Comparison of ENCODE assay signal across 17 cellular contexts in the genomic region with DNA sequence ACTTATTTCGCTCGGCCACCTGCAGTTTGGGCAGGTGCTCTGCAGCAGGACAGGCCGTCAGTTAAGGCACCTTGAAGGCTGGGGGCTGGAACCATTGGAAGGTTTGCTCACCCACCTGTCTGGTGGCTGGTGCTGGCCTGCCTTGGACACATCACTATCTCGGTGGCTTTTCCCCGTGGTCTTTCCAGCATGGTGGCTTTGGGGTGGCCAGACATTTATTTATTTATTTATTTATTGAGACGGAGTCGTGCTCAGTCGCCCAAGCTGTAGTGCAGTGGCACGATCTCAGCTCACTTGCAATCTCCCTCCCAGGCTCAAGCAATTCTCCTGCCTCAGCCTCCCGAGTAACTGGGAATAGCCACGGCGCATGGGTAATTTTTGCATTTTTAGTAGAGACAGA. TPM values are rescaled to one million over a fixed set of nuclear protein-coding genes. Genes with fewer than 3 reads are reported as not detected.
A peak's percentile ranks its signal among the peaks of the same experiment; 100 is the strongest.
DNase-seq lines count a peak whose midpoint lies in the region; ATAC-seq, FAIRE-seq and TF ChIP-seq lines count a peak whose summit lies in the region.
"Had no signal": no experiment of that assay in that cellular context is flagged by ENCODE, and none has a peak within 500 bp of the region (broad histone marks: within the 10 kb centered on the region; RNA-seq: fewer than 3 reads in every experiment).

No MANE protein-coding gene starts in this region.

- peaks cover 35% of the 10 kb centered on the region for H3K4me1 ChIP-seq in endothelial cell of umbilical vein (ENCODE audit: control insufficient read depth, extremely low read depth, insufficient read depth, low read length)

- no peaks in the 10 kb centered on the region for H3K9me3 ChIP-seq in endothelial cell of umbilical vein (replicated peaks; ENCODE audit: control insufficient read depth, insufficient read depth, low read length)
- H3K9me3 ChIP-seq: breast epithelium had no signal

- H3K9me1 ChIP-seq in endothelial cell of umbilical vein (replicated peaks; ENCODE audit: control insufficient read depth, extremely low read depth, insufficient read depth, low read length): no peaks in the 10 kb centered on the region

- no peaks in the 10 kb centered on the region for H3K36me3 ChIP-seq in H7 (replicated peaks; ENCODE audit: control insufficient read depth, insufficient read depth, low read length)
- H3K36me3 ChIP-seq in endothelial cell of umbilical vein (ENCODE audit: control insufficient read depth in 2 of 2, extremely low read depth in 1 of 2, insufficient read depth in 2 of 2, low read length in 2 of 2): no peaks in the 10 kb centered on the region
- H3K36me3 ChIP-seq: breast epithelium had no signal

- no peak for TF ChIP-seq CTCF in endothelial cell of umbilical vein (IDR thresholded peaks at IDR 0.05; ENCODE audit: extremely low read depth in 1 of 2, insufficient read depth in 1 of 2, low read depth in 1 of 2, low read length in 2 of 2)

- H3K4me3 ChIP-seq in H7 (ENCODE audit: insufficient read depth, low read depth, low read length): no peak overlapping the region
- no peak overlapping the region for H3K4me3 ChIP-seq in endothelial cell of umbilical vein (replicated peaks in 1 of 3; ENCODE audit: insufficient read depth in 1 of 3, low read depth in 1 of 3, low read length in 3 of 3)
- H3K4me3 ChIP-seq: breast epithelium, GM12878 had no signal

- H2AFZ ChIP-seq in endothelial cell of umbilical vein (ENCODE audit: low read depth, low read length): no peak overlapping the region

- H3K27me3 ChIP-seq in H7 (ENCODE audit: control insufficient read depth, insufficient read depth, low read length) (no peaks in the 10 kb centered on the region), endothelial cell of umbilical vein (ENCODE audit: control insufficient read depth in 2 of 2, insufficient read depth in 2 of 2, low read length in 2 of 2) (no peaks in the 10 kb centered on the region)
- H3K27me3 ChIP-seq: breast epithelium, foreskin keratinocyte had no signal

- no peaks in the 10 kb centered on the region for H3K9me3 Mint-ChIP-seq in activated CD8-positive, alpha-beta T cell treated with anti-CD3 and anti-CD28 coated beads, Interleukin-2, amount 10 ng/mL, durations not matched to agents 7 days and 5 days (ENCODE audit: insufficient read depth)
- no peaks in the 10 kb centered on the region for H3K9me3 Mint-ChIP-seq in stimulated activated naive CD8-positive, alpha-beta T cell treated with anti-CD3 and anti-CD28 coated beads, Interleukin-15, Interleukin-2, amounts not matched to agents 100 ng/mL and 50 ng/mL, for 24 hours
- H3K9me3 Mint-ChIP-seq: T-helper 2 cell treated with Interferon-gamma antibody and Interleukin-4, amounts not matched to agents 5 μg/mL and 100 μg/mL, for 36 hours had no signal

- H3K27ac ChIP-seq in endothelial cell of umbilical vein (ENCODE audit: insufficient read depth, low read depth, low read length): peak overlapping the region; percentile 99

- H3K27ac Mint-ChIP-seq in activated CD8-positive, alpha-beta T cell treated with anti-CD3 and anti-CD28 coated beads, Interleukin-2, amount 10 ng/mL, durations not matched to agents 7 days and 5 days: peak overlapping the region; percentile 97
- H3K27ac Mint-ChIP-seq in stimulated activated naive CD8-positive, alpha-beta T cell treated with anti-CD3 and anti-CD28 coated beads, Interleukin-15, Interleukin-2, amounts not matched to agents 100 ng/mL and 50 ng/mL, for 24 hours: peak overlapping the region; percentile 98

- no peaks in the 10 kb centered on the region for H3K79me2 ChIP-seq in endothelial cell of umbilical vein (ENCODE audit: control insufficient read depth, insufficient read depth, low read length)

- CTCF ChIA-PET in activated CD8-positive, alpha-beta T cell treated with anti-CD3 and anti-CD28 coated beads, Interleukin-2, amount 10 ng/mL, durations not matched to agents 7 days and 5 days (lab: Charles Lee): interaction anchor here (4.1 kb wide), 1 partner anchor 27 kb away, joined by 27 read pairs; no protein-coding TSS in a partner anchor
- CTCF ChIA-PET in endothelial cell of umbilical vein (lab: Charles Lee): interaction anchor here (1.4 to 1.8 kb wide), 2 partner anchors 9 to 26 kb away, joined by 4 to 12 read pairs; no protein-coding TSS in a partner anchor

- ATAC-seq in activated CD8-positive, alpha-beta T cell treated with anti-CD3 and anti-CD28 coated beads, Interleukin-2, amount 10 ng/mL, durations not matched to agents 7 days and 5 days: no peak
- ATAC-seq: foreskin keratinocyte, GM12878 had no signal

- BruUV-seq in endothelial cell of umbilical vein (replicated peaks; lab: Mats Ljungman, UMichigan): no TSS peak

- DNase-seq in H7 (peak; percentile 45), endothelial cell of umbilical vein (ENCODE audit: low read depth, low spot score) (no peak), RCC 7860 (ENCODE audit: low spot score) (no peak), occipital lobe (lab: John Stamatoyannopoulos, UW) (no peak), HTR-8/SVneo (ENCODE audit: insufficient read length, low spot score) (no peak)
- peak; percentile 16 for DNase-seq in activated CD8-positive, alpha-beta T cell treated with anti-CD3 and anti-CD28 coated beads, Interleukin-2, amount 10 ng/mL, durations not matched to agents 7 days and 5 days
- DNase-seq: activated effector memory CD4-positive, alpha-beta T cell treated with anti-CD3 and anti-CD28 coated beads, Interleukin-2, amount 50 U/mL, for 16 hours; foreskin keratinocyte; MV-4-11; NCI-H2107; NCI-H82; stimulated activated CD8-positive, alpha-beta memory T cell treated with anti-CD3 and anti-CD28 coated beads, Interleukin-4, amount 100 ng/mL, for 48 hours had no signal

- H4K20me1 ChIP-seq in endothelial cell of umbilical vein (replicated peaks; ENCODE audit: control insufficient read depth, extremely low read depth, insufficient read depth, low read length): no peaks in the 10 kb centered on the region

- intact Hi-C loops in endothelial cell of umbilical vein (cut with micrococcal nuclease): no loop called here

- no peak overlapping the region for H3K4me3 Mint-ChIP-seq in activated CD8-positive, alpha-beta T cell treated with anti-CD3 and anti-CD28 coated beads, Interleukin-2, amount 10 ng/mL, durations not matched to agents 7 days and 5 days
- H3K4me3 Mint-ChIP-seq in stimulated activated naive CD8-positive, alpha-beta T cell treated with anti-CD3 and anti-CD28 coated beads, Interleukin-15, Interleukin-2, amounts not matched to agents 100 ng/mL and 50 ng/mL, for 24 hours: no peak overlapping the region
- H3K4me3 Mint-ChIP-seq: CD14-positive monocyte; T-helper 2 cell treated with Interferon-gamma antibody and Interleukin-4, amounts not matched to agents 5 μg/mL and 100 μg/mL, for 36 hours had no signal

- no peak overlapping the region for H3K9ac ChIP-seq in endothelial cell of umbilical vein (replicated peaks; ENCODE audit: extremely low read depth, insufficient read depth, low read length)

- peaks cover 64% of the 10 kb centered on the region for H3K36me3 Mint-ChIP-seq in activated CD8-positive, alpha-beta T cell treated with anti-CD3 and anti-CD28 coated beads, Interleukin-2, amount 10 ng/mL, durations not matched to agents 7 days and 5 days (ENCODE audit: low read depth)
- H3K36me3 Mint-ChIP-seq in stimulated activated naive CD8-positive, alpha-beta T cell treated with anti-CD3 and anti-CD28 coated beads, Interleukin-15, Interleukin-2, amounts not matched to agents 100 ng/mL and 50 ng/mL, for 24 hours (ENCODE audit: low read depth): peaks cover 39% of the 10 kb centered on the region

- TF ChIP-seq POLR2A in endothelial cell of umbilical vein (IDR thresholded peaks at IDR 0.05; ENCODE audit: low read depth, low read length): no peak

- H3K27me3 Mint-ChIP-seq in activated CD8-positive, alpha-beta T cell treated with anti-CD3 and anti-CD28 coated beads, Interleukin-2, amount 10 ng/mL, durations not matched to agents 7 days and 5 days (ENCODE audit: low read depth): no peaks in the 10 kb centered on the region
- no peaks in the 10 kb centered on the region for H3K27me3 Mint-ChIP-seq in stimulated activated naive CD8-positive, alpha-beta T cell treated with anti-CD3 and anti-CD28 coated beads, Interleukin-15, Interleukin-2, amounts not matched to agents 100 ng/mL and 50 ng/mL, for 24 hours

- FAIRE-seq in endothelial cell of umbilical vein (lab: Jason Lieb, UNC) (no peak), RCC 7860 (lab: Jason Lieb, UNC) (no peak), HTR-8/SVneo (lab: Jason Lieb, UNC) (no peak)
- FAIRE-seq: GM12878 had no signal

- H3K4me2 ChIP-seq in endothelial cell of umbilical vein (ENCODE audit: insufficient read depth, low read length): no peak overlapping the region

- dilution Hi-C loops in endothelial cell of umbilical vein (cut with MboI; ENCODE audit: extremely low pct_ligation_motif_present, low sequenced_read_pairs): no loop called here

- POLR2A ChIA-PET in activated CD8-positive, alpha-beta T cell treated with anti-CD3 and anti-CD28 coated beads, Interleukin-2, amount 10 ng/mL, durations not matched to agents 7 days and 5 days (lab: Charles Lee): interaction anchor here (0.9 to 2.1 kb wide), 3 partner anchors 8 to 28 kb away, joined by 3 to 7 read pairs (median 4); no protein-coding TSS in a partner anchor
- POLR2A ChIA-PET in endothelial cell of umbilical vein (lab: Charles Lee): interaction anchor here (1.8 kb wide), 1 partner anchor 12 kb away, joined by 7 read pairs; the partner anchor contains the start of gene ISG20

- peaks cover 75% of the 10 kb centered on the region for H3K4me1 Mint-ChIP-seq in activated CD8-positive, alpha-beta T cell treated with anti-CD3 and anti-CD28 coated beads, Interleukin-2, amount 10 ng/mL, durations not matched to agents 7 days and 5 days (ENCODE audit: low read depth)
- H3K4me1 Mint-ChIP-seq in stimulated activated naive CD8-positive, alpha-beta T cell treated with anti-CD3 and anti-CD28 coated beads, Interleukin-15, Interleukin-2, amounts not matched to agents 100 ng/mL and 50 ng/mL, for 24 hours (ENCODE audit: low read depth): peaks cover 80% of the 10 kb centered on the region

RNA-seq across cellular contexts. Expression of gene ISG20, which starts 11.7 kb away (rescaled TPM):
- total RNA-seq in H7 (2014; rRNA removed; shearing (Covaris generic)): 0.14 and 3.4 TPM in 2 replicates
- total RNA-seq in activated CD8-positive, alpha-beta T cell treated with anti-CD3 and anti-CD28 coated beads, Interleukin-2, amount 10 ng/mL, durations not matched to agents 7 days and 5 days: 100 to 1,000 TPM; 141 to 151 TPM
- total RNA-seq in endothelial cell of umbilical vein (5.4 and 6.4 TPM in 2 replicates), occipital lobe (not detected)
- 7.5 and 9.0 TPM in 2 replicates for polyA plus RNA-seq in endothelial cell of umbilical vein
- 5.5 and 6.0 TPM in 2 replicates for polyA plus RNA-seq in endothelial cell of umbilical vein (2011; cell fraction: cytosol; rRNA removed)
- 5.0 and 5.1 TPM in 2 replicates for polyA plus RNA-seq in endothelial cell of umbilical vein (2011; cell fraction: nucleus; rRNA removed)
- 8.6 and 9.9 TPM in 2 replicates for polyA plus RNA-seq in endothelial cell of umbilical vein (2012)
- 4.7 and 6.4 TPM in 2 replicates for polyA minus RNA-seq in endothelial cell of umbilical vein
- 2.7 TPM for polyA minus RNA-seq in endothelial cell of umbilical vein (2011; cell fraction: cytosol; rRNA and poly(A)+ RNA removed)
- polyA minus RNA-seq in endothelial cell of umbilical vein (2011; cell fraction: nucleus; rRNA and poly(A)+ RNA removed): 11.3 and 15.8 TPM in 2 replicates

RNA-seq across cellular contexts. Expression of gene AEN, which starts 29.4 kb away (rescaled TPM):
- 60.7 and 64.8 TPM in 2 replicates for total RNA-seq in H7 (2014; rRNA removed; shearing (Covaris generic))
- 10 to 100 TPM; 52.6 to 53.2 TPM for total RNA-seq in activated CD8-positive, alpha-beta T cell treated with anti-CD3 and anti-CD28 coated beads, Interleukin-2, amount 10 ng/mL, durations not matched to agents 7 days and 5 days
- 35.6 and 38.3 TPM in 2 replicates for total RNA-seq in endothelial cell of umbilical vein
- polyA plus RNA-seq in endothelial cell of umbilical vein: 31.6 and 34.2 TPM in 2 replicates
- polyA plus RNA-seq in endothelial cell of umbilical vein (2011; cell fraction: cytosol; rRNA removed): 30.4 and 33.1 TPM in 2 replicates
- 71.6 and 79.4 TPM in 2 replicates for polyA plus RNA-seq in endothelial cell of umbilical vein (2011; cell fraction: nucleus; rRNA removed)
- 24.7 and 28.5 TPM in 2 replicates for polyA plus RNA-seq in endothelial cell of umbilical vein (2012)
- 40.9 and 53.8 TPM in 2 replicates for polyA minus RNA-seq in endothelial cell of umbilical vein
- 33.0 TPM for polyA minus RNA-seq in endothelial cell of umbilical vein (2011; cell fraction: cytosol; rRNA and poly(A)+ RNA removed)
- polyA minus RNA-seq in endothelial cell of umbilical vein (2011; cell fraction: nucleus; rRNA and poly(A)+ RNA removed): 51.5 and 84.7 TPM in 2 replicates
- 4.2 TPM for total RNA-seq in occipital lobe

Comparison
In these comparisons a context has a peak if more than half of its experiments do, and no peak if none do; other contexts are left out.
1. DNase-seq: peak in H7 (single experiment) and activated CD8-positive, alpha-beta T cell treated with anti-CD3 and anti-CD28 coated beads, Interleukin-2, amount 10 ng/mL, durations not matched to agents 7 days and 5 days (single experiment); none in endothelial cell of umbilical vein (single experiment), RCC 7860 (single experiment), occipital lobe (single experiment) and HTR-8/SVneo (single experiment).
2. RNA of gene ISG20, which starts 11.7 kb away (total RNA-seq): 141 to 151 TPM in activated CD8-positive, alpha-beta T cell treated with anti-CD3 and anti-CD28 coated beads, Interleukin-2, amount 10 ng/mL, durations not matched to agents 7 days and 5 days; 5.4 to 6.4 TPM in endothelial cell of umbilical vein, not detected in occipital lobe (single experiment) and 0.14 to 3.4 TPM in H7; every median in the first group is over 10 times any median in the second.